ENCODE assay signal across 1 cellular context in genomic region chr20:44274303-44275017, GRCh38.
TF ChIP-seq lines count a peak whose summit lies in the region.

No MANE protein-coding gene starts in this region.

TF ChIP-seq in HepG2, 621 proteins besides CTCF, POLR2A, EP300 and RAD21 (continued from another document and continues in another):
- TF ChIP-seq ZNF687 (CRISPR knock-in tag; IDR thresholded peaks at IDR 0.05) (no peak), RERE (CRISPR knock-in tag; IDR thresholded peaks at IDR 0.05; ENCODE audit: low read depth) (no peak), STAG1 (CRISPR knock-in tag; IDR thresholded peaks at IDR 0.05) (no peak; the same call in 1 of the 2 replicates), PAWR (CRISPR knock-in tag; IDR thresholded peaks at IDR 0.05; ENCODE audit: borderline replicate concordance) (no peak), ZNF10 (CRISPR knock-in tag; IDR thresholded peaks at IDR 0.05; ENCODE audit: borderline replicate concordance, low read depth) (no peak), POGZ (CRISPR knock-in tag; IDR thresholded peaks at IDR 0.05) (no peak), ZNF713 (CRISPR knock-in tag; IDR thresholded peaks at IDR 0.05) (no peak), ZNF710 (CRISPR knock-in tag; IDR thresholded peaks at IDR 0.05; ENCODE audit: borderline replicate concordance) (peak; percentile 93), TIGD3 (CRISPR knock-in tag; IDR thresholded peaks at IDR 0.05; ENCODE audit: borderline replicate concordance) (no peak), AHR (CRISPR knock-in tag; IDR thresholded peaks at IDR 0.05) (no peak), ZNF207 (IDR thresholded peaks at IDR 0.05; ENCODE audit: borderline replicate concordance) (no peak), MED13 (CRISPR knock-in tag; IDR thresholded peaks at IDR 0.05) (0 out of 2 replicates have a peak, but pooled peaks have one; percentile 45), REL (CRISPR knock-in tag; conservative IDR thresholded peaks at IDR 0.05) (no peak), SOX5 (CRISPR knock-in tag; IDR thresholded peaks at IDR 0.05; ENCODE audit: borderline replicate concordance) (peak; percentile 47; the same call in 1 of the 2 replicates), ZNF234 (CRISPR knock-in tag; conservative IDR thresholded peaks at IDR 0.05) (no peak), ZNF34 (CRISPR knock-in tag; IDR thresholded peaks at IDR 0.05; ENCODE audit: borderline replicate concordance) (no peak), ZNF7 (CRISPR knock-in tag; IDR thresholded peaks at IDR 0.05) (no peak), ZNF841 (CRISPR knock-in tag; IDR thresholded peaks at IDR 0.05; ENCODE audit: borderline replicate concordance) (no peak), ZSCAN20 (CRISPR knock-in tag; IDR thresholded peaks at IDR 0.05; ENCODE audit: borderline replicate concordance) (no peak; the same call in 1 of the 2 replicates), SIX1 (CRISPR knock-in tag; IDR thresholded peaks at IDR 0.05; ENCODE audit: borderline replicate concordance) (peak; percentile 60), SUZ12 (IDR thresholded peaks at IDR 0.05; ENCODE audit: low read depth, low read length) (no peak), ZNF263 (CRISPR knock-in tag; IDR thresholded peaks at IDR 0.05) (peak; percentile 66), ZNF343 (CRISPR knock-in tag; IDR thresholded peaks at IDR 0.05) (0 out of 2 replicates have a peak, but pooled peaks have one; percentile 15), ZNF292 (CRISPR knock-in tag; IDR thresholded peaks at IDR 0.05; ENCODE audit: borderline replicate concordance, low read depth) (peak; percentile 85; the same call in 1 of the 2 replicates), GTF3A (CRISPR knock-in tag; conservative IDR thresholded peaks at IDR 0.05) (no peak), SALL1 (CRISPR knock-in tag; IDR thresholded peaks at IDR 0.05) (peak; percentile 65), ARNTL (CRISPR knock-in tag; IDR thresholded peaks at IDR 0.05) (peak; percentile 54), MTF1 (CRISPR knock-in tag; IDR thresholded peaks at IDR 0.05) (no peak), ERF (CRISPR knock-in tag; IDR thresholded peaks at IDR 0.05) (peak; percentile 46; the same call in 1 of the 2 replicates), ZMAT3 (CRISPR knock-in tag; conservative IDR thresholded peaks at IDR 0.05) (no peak), ZNF460 (CRISPR knock-in tag; IDR thresholded peaks at IDR 0.05; ENCODE audit: borderline replicate concordance) (no peak), PLSCR1 (CRISPR knock-in tag; IDR thresholded peaks at IDR 0.05; ENCODE audit: borderline replicate concordance) (no peak), NCOA1 (CRISPR knock-in tag; IDR thresholded peaks at IDR 0.05) (0 out of 2 replicates have a peak, but pooled peaks have one; percentile 51), ZNF574 (CRISPR knock-in tag; IDR thresholded peaks at IDR 0.05) (peak; percentile 29; the same call in 1 of the 2 replicates), PBX3 (CRISPR knock-in tag; IDR thresholded peaks at IDR 0.05; ENCODE audit: borderline replicate concordance) (no peak), CCAR2 (optimal IDR thresholded peaks at IDR 0.05; ENCODE audit: low read depth, low read length) (peak; percentile 51), ZNF510 (CRISPR knock-in tag; IDR thresholded peaks at IDR 0.05; ENCODE audit: low read depth) (no peak), ZMYM2 (CRISPR knock-in tag; IDR thresholded peaks at IDR 0.05) (peak; percentile 79; the same call in 1 of the 2 replicates), GLI4 (CRISPR knock-in tag; IDR thresholded peaks at IDR 0.05; ENCODE audit: borderline replicate concordance) (no peak), GATAD1 (CRISPR knock-in tag; IDR thresholded peaks at IDR 0.05) (no peak), MLX (CRISPR knock-in tag; IDR thresholded peaks at IDR 0.05) (0 out of 2 replicates have a peak, but pooled peaks have one; percentile 15), ZNF674 (CRISPR knock-in tag; IDR thresholded peaks at IDR 0.05; ENCODE audit: low read depth) (no peak), ZBTB46 (CRISPR knock-in tag; IDR thresholded peaks at IDR 0.05; ENCODE audit: borderline replicate concordance) (no peak), HOXA3 (CRISPR knock-in tag; IDR thresholded peaks at IDR 0.05) (peak; percentile 49; the same call in 1 of the 2 replicates)
